Comparison of ENCODE assay signal across 8 cellular contexts in the genomic region with DNA sequence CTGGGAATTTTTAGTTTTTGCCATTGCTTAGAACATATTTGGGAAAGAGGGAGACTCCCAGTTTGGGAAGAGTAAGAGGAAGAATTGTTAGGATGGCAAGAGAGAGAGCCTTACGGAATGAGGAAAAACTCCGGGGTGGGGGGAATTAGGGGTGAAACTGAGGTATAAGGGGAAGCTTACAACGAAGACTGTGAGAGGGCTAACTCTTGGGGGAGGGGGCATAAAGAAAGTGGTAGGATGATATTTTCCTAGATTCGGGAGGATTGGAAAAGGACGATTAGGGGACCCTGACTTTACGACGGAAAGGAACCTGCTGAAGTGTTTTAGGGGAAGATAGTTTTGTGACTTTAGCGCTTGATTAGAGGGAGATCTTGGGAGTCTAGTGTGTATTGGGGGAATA. TPM values are rescaled to one million over a fixed set of nuclear protein-coding genes. Genes with fewer than 3 reads are reported as not detected.
DNase-seq lines count a peak whose midpoint lies in the region; ATAC-seq and TF ChIP-seq lines count a peak whose summit lies in the region.

No MANE protein-coding gene starts in this region.

- H3K4me3 ChIP-seq in CD4-positive, CD25-positive, alpha-beta regulatory T cell (ENCODE audit: low read depth, low read length): peak overlapping the region; percentile 95
- H3K4me3 ChIP-seq in MM.1S (ENCODE audit: low read length): peak overlapping the region; percentile 93
- H3K4me3 ChIP-seq in dorsolateral prefrontal cortex: peak overlapping the region; percentile 40 to 89 (median 73)

- no peaks in the 10 kb centered on the region for H3K9me3 ChIP-seq in CD4-positive, CD25-positive, alpha-beta regulatory T cell (ENCODE audit: control insufficient read depth in 2 of 2, low read length in 2 of 2)
- no peaks in the 10 kb centered on the region for H3K9me3 ChIP-seq in MM.1S (replicated peaks; ENCODE audit: insufficient read depth, low read length)

- H3K79me2 ChIP-seq in MM.1S (ENCODE audit: low read length): peaks cover 55% of the 10 kb centered on the region

- no peaks in the 10 kb centered on the region for H3K36me3 ChIP-seq in CD4-positive, CD25-positive, alpha-beta regulatory T cell (ENCODE audit: control insufficient read depth, insufficient read depth, low read length)
- H3K36me3 ChIP-seq in MM.1S (replicated peaks; ENCODE audit: insufficient read depth, low read length): no peaks in the 10 kb centered on the region

- H3K9ac ChIP-seq in MM.1S (ENCODE audit: low read length): peak overlapping the region; percentile 94

- H3K27ac Mint-ChIP-seq in CD4-positive, CD25-positive, alpha-beta regulatory T cell: peak overlapping the region; percentile 84 to 99 (median 94)
- peak overlapping the region; percentile 98 for H3K27ac Mint-ChIP-seq in nephron progenitor cell

- peaks cover 10% of the 10 kb centered on the region for H3K4me1 ChIP-seq in CD4-positive, CD25-positive, alpha-beta regulatory T cell (ENCODE audit: control insufficient read depth, insufficient read depth, low read length, poor library complexity, severe bottlenecking)
- peaks cover 7% of the 10 kb centered on the region; the same call in 1 of the 2 replicates for H3K4me1 ChIP-seq in MM.1S (ENCODE audit: low read length)

- H3K4me2 ChIP-seq in MM.1S (ENCODE audit: low read depth, low read length): peak overlapping the region; percentile 48; the same call in 1 of the 2 replicates

- peak overlapping the region; percentile 88 to 99 (median 94) for H3K4me3 Mint-ChIP-seq in CD4-positive, CD25-positive, alpha-beta regulatory T cell
- H3K4me3 Mint-ChIP-seq in nephron progenitor cell: peak overlapping the region; percentile 91

- H3K27ac ChIP-seq in CD4-positive, CD25-positive, alpha-beta regulatory T cell (ENCODE audit: insufficient read depth, low read length, poor library complexity, severe bottlenecking): peak overlapping the region; percentile 91
- H3K27ac ChIP-seq in MM.1S (ENCODE audit: low read length) (peak overlapping the region; percentile 96), dorsolateral prefrontal cortex (peak overlapping the region in 55 of 59 donors; percentile 13 to 94 (median 86))

- H3K27me3 ChIP-seq in CD4-positive, CD25-positive, alpha-beta regulatory T cell (ENCODE audit: control insufficient read depth, insufficient read depth, low read length): no peaks in the 10 kb centered on the region
- no peaks in the 10 kb centered on the region for H3K27me3 ChIP-seq in MM.1S (replicated peaks; ENCODE audit: insufficient read depth, low read length)
- H3K27me3 ChIP-seq in dorsolateral prefrontal cortex: peaks cover 0 to 21% (median 0%) of the 10 kb centered on the region in 45 donors

- H3K9me3 Mint-ChIP-seq in CD4-positive, CD25-positive, alpha-beta regulatory T cell: no peaks in the 10 kb centered on the region
- no peaks in the 10 kb centered on the region for H3K9me3 Mint-ChIP-seq in nephron progenitor cell

- H3K4me1 Mint-ChIP-seq in CD4-positive, CD25-positive, alpha-beta regulatory T cell: peaks cover 0 to 29% (median 16%) of the 10 kb centered on the region in 4 donors
- peaks cover 17% of the 10 kb centered on the region for H3K4me1 Mint-ChIP-seq in nephron progenitor cell

- no peak for ATAC-seq in CD4-positive, CD25-positive, alpha-beta regulatory T cell (ENCODE audit: low read depth in 2 of 2)
- ATAC-seq in GM21526 (IDR thresholded peaks at IDR 0.05; ENCODE audit: low FRiP score, unreplicated experiment): no peak

- no peaks in the 10 kb centered on the region for H3K27me3 Mint-ChIP-seq in CD4-positive, CD25-positive, alpha-beta regulatory T cell
- no peaks in the 10 kb centered on the region for H3K27me3 Mint-ChIP-seq in nephron progenitor cell (ENCODE audit: low read depth, poor library complexity)

- no peak for TF ChIP-seq CTCF in MM.1S (IDR thresholded peaks at IDR 0.05; ENCODE audit: low read length)
- no peak for TF ChIP-seq CTCF in dorsolateral prefrontal cortex (IDR thresholded peaks at IDR 0.05 in 54 of 56, conservative IDR thresholded peaks at IDR 0.05 in 2 of 56; ENCODE audit: low read depth in 1 of 56, partially characterized antibody in 56 of 56)
- no peak for TF ChIP-seq CTCF in nephron progenitor cell (IDR thresholded peaks at IDR 0.05)

- H2AFZ ChIP-seq in MM.1S (ENCODE audit: low read length): peak overlapping the region; percentile 56; the same call in 1 of the 2 replicates

- intact Hi-C loops in dorsolateral prefrontal cortex (cut with DNase I): no loop called here

- no peaks in the 10 kb centered on the region for H3K36me3 Mint-ChIP-seq in CD4-positive, CD25-positive, alpha-beta regulatory T cell
- H3K36me3 Mint-ChIP-seq in nephron progenitor cell (ENCODE audit: low read depth): peaks cover 10% of the 10 kb centered on the region

- no peak for DNase-seq in CD4-positive, CD25-positive, alpha-beta regulatory T cell
- no peak for DNase-seq in MM.1S
- DNase-seq in dorsolateral prefrontal cortex: no peak
- DNase-seq in nephron progenitor cell: no peak
- no peak for DNase-seq in NCI-H2227 (lab: John Stamatoyannopoulos, UW; ENCODE audit: unreplicated experiment)
- DNase-seq in KG1 (lab: John Stamatoyannopoulos, UW): no peak
- DNase-seq in activated CD4-positive, alpha-beta T cell treated with anti-CD3 and anti-CD28 coated beads, Interleukin-2, amount 50 U/mL, for 4 hours: no peak

- H4K20me1 ChIP-seq in MM.1S (ENCODE audit: insufficient read depth, low read length): no peaks in the 10 kb centered on the region

- H3K9me2 ChIP-seq in MM.1S (replicated peaks; ENCODE audit: insufficient read depth, low read length): no peaks in the 10 kb centered on the region

- peaks cover 11% of the 10 kb centered on the region for H3F3A ChIP-seq in MM.1S (ENCODE audit: insufficient read depth, low read length)

RNA-seq across cellular contexts. Expression of a gene that starts 0.6 kb away (rescaled TPM):
- 9.9 TPM for total RNA-seq in CD4-positive, CD25-positive, alpha-beta regulatory T cell
- polyA plus RNA-seq in CD4-positive, CD25-positive, alpha-beta regulatory T cell: 10 to 100 TPM; 21.3 to 26.4 (median 24.4) TPM
- total RNA-seq in dorsolateral prefrontal cortex: 10 to 100 TPM; 17.5 to 34.4 (median 24.7) TPM
